In the genomic region with DNA sequence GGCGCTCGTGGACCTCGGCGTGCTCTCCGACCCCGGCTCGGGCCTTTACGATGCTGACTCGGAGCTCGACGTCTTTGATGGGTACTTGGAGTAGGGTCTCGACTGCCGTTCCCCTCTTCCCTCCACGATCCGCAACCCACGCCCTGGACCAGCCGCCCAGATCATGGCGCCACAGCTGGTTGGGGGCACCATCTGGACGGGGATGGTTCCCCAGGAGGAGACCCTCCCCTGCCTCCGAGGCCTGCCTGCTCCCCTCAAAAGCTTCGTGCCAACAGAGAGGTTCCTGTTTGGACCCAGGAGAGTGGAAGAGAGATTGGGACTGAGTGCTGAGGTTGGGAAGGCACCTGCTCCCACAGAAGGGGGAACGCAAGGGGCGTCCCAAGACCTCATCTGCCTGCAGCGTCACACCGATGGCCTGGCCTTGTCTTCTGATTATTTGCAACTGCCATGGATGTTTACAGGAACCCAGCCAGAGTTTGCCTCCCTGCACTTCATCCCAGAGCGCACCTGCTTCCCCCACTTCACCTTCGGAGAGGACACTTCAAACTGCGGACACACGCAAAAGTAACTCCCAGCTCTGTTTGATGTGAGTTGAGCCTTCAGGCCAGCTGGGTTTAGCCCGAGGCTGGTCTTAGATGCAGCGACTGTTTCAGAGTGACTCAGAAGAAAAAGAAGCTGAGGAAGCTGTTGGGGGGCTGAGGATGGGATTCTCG, we compare ENCODE assay signal across 8 cellular contexts.
DNase-seq lines count a peak whose midpoint lies in the region; ATAC-seq and TF ChIP-seq lines count a peak whose summit lies in the region.
"Not testable (repeated sequence)": the region's sequence is repeated elsewhere in the genome, so short reads cannot be mapped to it uniquely, and the experiment has no call there.

No MANE protein-coding gene starts in this region.

- peak overlapping the region; percentile 35 for H3K4me3 Mint-ChIP-seq in activated B cell treated with CpG ODN at 0.5 μM for 24 hours
- H3K4me3 Mint-ChIP-seq in endothelial cell (ENCODE audit: unreplicated experiment) = peak overlapping the region; percentile 62
- peak overlapping the region in 7 of 8 donors; percentile 22 to 81 (median 68) for H3K4me3 Mint-ChIP-seq in naive B cell

- not testable (repeated sequence) for TF ChIP-seq EP300 in stomach (IDR thresholded peaks at IDR 0.05)

- CTCF ChIA-PET in activated B cell treated with CpG ODN at 0.5 μM for 24 hours (lab: Charles Lee) = not testable (repeated sequence)

- 32% methylated on average over 21 of the region's 32 CpGs for WGBS in right cardiac atrium
- 31 to 47% (median 33%) methylated on average over 9 to 20 of the region's 32 CpGs for WGBS in stomach, 5 donors

- not testable (repeated sequence) for TF ChIP-seq POLR2A in stomach (IDR thresholded peaks at IDR 0.05)

- not testable (repeated sequence) for H3K36me3 Mint-ChIP-seq in activated B cell treated with CpG ODN at 0.5 μM for 24 hours (ENCODE audit: low read depth); endothelial cell (ENCODE audit: low read depth, unreplicated experiment); naive B cell

- peak overlapping the region; percentile 23 for H3K27ac ChIP-seq in right cardiac atrium (ENCODE audit: low read length)
- peak overlapping the region in 1 of 5 donors; percentile 69 for H3K27ac ChIP-seq in stomach

- H3K9me3 Mint-ChIP-seq in activated B cell treated with CpG ODN at 0.5 μM for 24 hours; endothelial cell (ENCODE audit: unreplicated experiment); naive B cell: not testable (repeated sequence)

- not testable (repeated sequence) for ATAC-seq in activated B cell treated with CpG ODN at 0.5 μM for 24 hours (ENCODE audit: low read depth)
- ATAC-seq in right cardiac atrium (peak; percentile 29 to 44), naive B cell (ENCODE audit: low read depth in 2 of 2) (peak in 1 of 2 donors; percentile 7)

- H3K4me3 ChIP-seq in MG63 (peak overlapping the region; percentile 44), stomach (peak overlapping the region in 3 of 4 donors; percentile 24 to 36 (median 31))
- not testable (repeated sequence) for H3K4me3 ChIP-seq in right cardiac atrium (ENCODE audit: low read length)

- intact Hi-C loops in activated B cell treated with CpG ODN at 0.5 μM for 24 hours (cut with micrococcal nuclease); right cardiac atrium (cut with DNase I); stomach (cut with DNase I; ENCODE audit: low total_unique reads): not testable (repeated sequence)

- not testable (repeated sequence) for H3K36me3 ChIP-seq in MG63, stomach

- H3K27me3 Mint-ChIP-seq in activated B cell treated with CpG ODN at 0.5 μM for 24 hours (peaks cover 21% of the 10 kb centered on the region), naive B cell (peaks cover 9 to 34% (median 27%) of the 10 kb centered on the region in 3 donors)
- H3K27me3 Mint-ChIP-seq in endothelial cell (ENCODE audit: unreplicated experiment) = not testable (repeated sequence)

- POLR2A ChIA-PET in activated B cell treated with CpG ODN at 0.5 μM for 24 hours (lab: Charles Lee) = not testable (repeated sequence)

- not testable (repeated sequence) for H3K27ac Mint-ChIP-seq in activated B cell treated with CpG ODN at 0.5 μM for 24 hours; endothelial cell (ENCODE audit: unreplicated experiment); naive B cell

- peak; percentile 46 for DNase-seq in DMS53 treated with DMSO at 0.1 percent for 48 hours (lab: John Stamatoyannopoulos, UW; ENCODE audit: unreplicated experiment)
- DNase-seq in MG63 = peak; percentile 7
- peak; percentile 20 for DNase-seq in NCI-H774 (lab: John Stamatoyannopoulos, UW)
- DNase-seq in activated B cell treated with CpG ODN at 0.5 μM for 24 hours; endothelial cell (ENCODE audit: low spot score); naive B cell; stomach: not testable (repeated sequence)
- peak in 2 of 3 donors; percentile 23 to 42 for DNase-seq in right cardiac atrium

- not testable (repeated sequence) for H3K4me1 ChIP-seq in right cardiac atrium (ENCODE audit: control insufficient read depth, insufficient read depth, low read length); stomach

- not testable (repeated sequence) for H3K9me3 ChIP-seq in MG63; right cardiac atrium (ENCODE audit: control insufficient read depth, low read length); stomach

- not testable (repeated sequence) for H3K27me3 ChIP-seq in MG63; right cardiac atrium (ENCODE audit: control insufficient read depth, insufficient read depth)
- H3K27me3 ChIP-seq in stomach = peaks cover 0 to 18% (median 12%) of the 10 kb centered on the region in 3 donors

- H3K4me1 Mint-ChIP-seq in activated B cell treated with CpG ODN at 0.5 μM for 24 hours = peaks cover 11% of the 10 kb centered on the region
- not testable (repeated sequence) for H3K4me1 Mint-ChIP-seq in endothelial cell (ENCODE audit: unreplicated experiment); naive B cell

- TF ChIP-seq CTCF in activated B cell treated with CpG ODN at 0.5 μM for 24 hours (IDR thresholded peaks at IDR 0.05); endothelial cell (IDR thresholded peaks at IDR 0.05; ENCODE audit: unreplicated experiment); stomach (IDR thresholded peaks at IDR 0.05): not testable (repeated sequence)
